Comparison of ENCODE assay signal across 1 cellular context in the genomic region with DNA sequence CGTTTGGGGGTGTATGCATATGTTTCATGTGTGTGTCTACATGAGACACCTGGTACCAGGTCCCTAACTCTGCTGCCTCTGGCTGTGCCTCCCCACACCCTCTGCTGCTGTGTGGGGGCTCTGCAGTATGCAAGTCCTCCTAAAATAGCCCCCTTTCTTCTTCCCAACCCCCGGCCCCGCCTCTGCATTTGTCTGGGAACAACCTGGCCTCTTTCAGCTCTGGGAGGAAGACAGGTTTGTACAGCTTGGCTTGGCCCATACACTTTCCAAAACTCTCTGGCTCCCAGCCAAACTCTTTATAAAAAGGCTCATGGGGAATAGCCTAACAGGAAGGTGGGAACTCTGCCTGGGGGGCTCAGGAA.
TF ChIP-seq lines count a peak whose summit lies in the region.

No MANE protein-coding gene starts in this region.

TF ChIP-seq in K562, 482 proteins besides CTCF, POLR2A, EP300 and RAD21:
- TF ChIP-seq RAD51 (IDR thresholded peaks at IDR 0.05; ENCODE audit: borderline replicate concordance, low read depth) (no peak), NFIC (IDR thresholded peaks at IDR 0.05) (peak; percentile 55)
